Comparison of ENCODE assay signal across 9 cellular contexts in genomic region chr3:177111541-177111949, GRCh38.
DNase-seq lines count a peak whose midpoint lies in the region; ATAC-seq and TF ChIP-seq lines count a peak whose summit lies in the region.
"Had no signal": no experiment of that assay in that cellular context is flagged by ENCODE, and none has a peak within 500 bp of the region (broad histone marks: within the 10 kb centered on the region; RNA-seq: fewer than 3 reads in every experiment).

No MANE protein-coding gene starts in this region.

- H2BK15ac ChIP-seq in mesendoderm (replicated peaks; ENCODE audit: low read depth), result no peak overlapping the region

- POLR2A ChIA-PET in OCI-LY7 (lab: Charles Lee), result interaction anchor here (0.6 to 0.9 kb wide), 3 partner anchors 30 to 138 kb away, joined by 3 to 5 read pairs (median 3); no protein-coding TSS in a partner anchor
- POLR2A ChIA-PET in SK-N-SH (lab: Yijun Ruan, JAX), result no interaction called here

- peak; percentile 83 for DNase-seq in DMS153 (lab: John Stamatoyannopoulos, UW)
- DNase-seq in OCI-LY7 (ENCODE audit: low spot score), result no peak
- peak; percentile 18 for DNase-seq in mesendoderm
- DNase-seq in H7, result no peak
- DNase-seq in SK-N-SH, result no peak
- DNase-seq in NOMO-1 treated with dmso at 0.1 percent for 144 hours (lab: John Stamatoyannopoulos, UW; ENCODE audit: unreplicated experiment), result no peak
- DNase-seq: activated T-cell treated with anti-CD3 and anti-CD28 coated beads, Interleukin-2, amount 50 U/mL, for 4 hours had no signal

- no peak overlapping the region for H2AFZ ChIP-seq in OCI-LY7 (ENCODE audit: low read length)
- no peak overlapping the region for H2AFZ ChIP-seq in SK-N-SH (ENCODE audit: low read depth)

- BruUV-seq in OCI-LY7 (replicated peaks; lab: Mats Ljungman, UMichigan), result no TSS peak

- H3K4ac ChIP-seq in mesendoderm (ENCODE audit: low read depth, low read length), result no peak overlapping the region

- TF ChIP-seq CTCF in OCI-LY7 (conservative IDR thresholded peaks at IDR 0.05; ENCODE audit: low read length) (no peak), SK-N-SH (IDR thresholded peaks at IDR 0.05) (no peak)

- no peak overlapping the region for H3K27ac ChIP-seq in OCI-LY7 (ENCODE audit: low read depth, low read length, poor library complexity, severe bottlenecking)
- no peak overlapping the region for H3K27ac ChIP-seq in mesendoderm (ENCODE audit: low read depth, low read length)
- no peak overlapping the region for H3K27ac ChIP-seq in SK-N-SH (ENCODE audit: low read depth in 2 of 2, low read length in 1 of 2)

- H3K56ac ChIP-seq in mesendoderm (ENCODE audit: low read length), result no peak overlapping the region

- H3K4me2 ChIP-seq in OCI-LY7 (ENCODE audit: low read length), result peak overlapping the region; percentile 56; the same call in 1 of the 2 replicates
- H3K4me2 ChIP-seq in mesendoderm (ENCODE audit: low read length), result no peak overlapping the region
- no peak overlapping the region for H3K4me2 ChIP-seq in SK-N-SH

- no peak overlapping the region for H2AK5ac ChIP-seq in mesendoderm (ENCODE audit: low read length)

- no peak overlapping the region for H4K5ac ChIP-seq in mesendoderm (ENCODE audit: low read length)

- TF ChIP-seq EP300 in SK-N-SH (IDR thresholded peaks at IDR 0.05; ENCODE audit: borderline replicate concordance in 1 of 2, low read depth in 1 of 2, low read length in 1 of 2), result no peak

- H3K27me3 ChIP-seq in mesendoderm (ENCODE audit: insufficient read depth, low read length, poor library complexity) (no peaks in the 10 kb centered on the region), H7 (ENCODE audit: control insufficient read depth, insufficient read depth, low read length) (no peaks in the 10 kb centered on the region), SK-N-SH (ENCODE audit: insufficient read depth) (no peaks in the 10 kb centered on the region)

- H4K20me1 ChIP-seq in OCI-LY7 (ENCODE audit: insufficient read depth, low read length), result peaks cover 57% of the 10 kb centered on the region
- peaks cover 90% of the 10 kb centered on the region for H4K20me1 ChIP-seq in SK-N-SH (ENCODE audit: insufficient read depth)

- no peaks in the 10 kb centered on the region for H3K9me2 ChIP-seq in OCI-LY7 (ENCODE audit: insufficient read depth, low read length)
- no peaks in the 10 kb centered on the region for H3K9me2 ChIP-seq in SK-N-SH

- H3K79me1 ChIP-seq in mesendoderm (ENCODE audit: low read length), result peaks cover 14% of the 10 kb centered on the region

- H3K79me2 ChIP-seq in OCI-LY7 (ENCODE audit: insufficient read depth, low read depth, low read length) (peaks cover 100% of the 10 kb centered on the region), mesendoderm (ENCODE audit: control insufficient read depth, insufficient read depth, low read length) (peaks cover 82% of the 10 kb centered on the region), SK-N-SH (ENCODE audit: insufficient read depth) (peaks cover 97% of the 10 kb centered on the region)

- H3K4me1 ChIP-seq in OCI-LY7 (ENCODE audit: insufficient read depth, low read length, poor library complexity, severe bottlenecking), result peaks cover 73% of the 10 kb centered on the region
- H3K4me1 ChIP-seq in mesendoderm (ENCODE audit: control insufficient read depth, low read depth, low read length), result peaks cover 2% of the 10 kb centered on the region
- H3K4me1 ChIP-seq in SK-N-SH (ENCODE audit: control insufficient read depth in 1 of 2, insufficient read depth in 2 of 2, low read depth in 1 of 2, low read length in 1 of 2), result peaks cover 1 to 5% of the 10 kb centered on the region in 2 experiments; a peak in 3 of 4 replicates

- no peak overlapping the region for H3K9ac ChIP-seq in mesendoderm (ENCODE audit: low read length)
- no peak overlapping the region for H3K9ac ChIP-seq in SK-N-SH

- no peak for TF ChIP-seq RAD21 in SK-N-SH (IDR thresholded peaks at IDR 0.05; ENCODE audit: low read length)

- H2BK120ac ChIP-seq in mesendoderm (ENCODE audit: low read depth, low read length), result no peak overlapping the region

- no CpG with 5 or more reads among the region's 4 CpGs for WGBS in mesendoderm (ENCODE audit: extremely low coverage, insufficient coverage, low lambda C conversion rate)
- 96% methylated on average over 3 of the region's 4 CpGs for WGBS in SK-N-SH (ENCODE audit: low lambda C conversion rate)

- no peak overlapping the region for H3K4me3 ChIP-seq in OCI-LY7 (ENCODE audit: low read depth, low read length, poor library complexity, severe bottlenecking)
- no peak overlapping the region for H3K4me3 ChIP-seq in mesendoderm (ENCODE audit: low read length)
- H3K4me3 ChIP-seq in H7 (ENCODE audit: insufficient read depth, low read depth, low read length), result no peak overlapping the region
- no peak overlapping the region for H3K4me3 ChIP-seq in SK-N-SH (ENCODE audit: low read depth in 2 of 2, low read length in 1 of 2)

- no peak for TF ChIP-seq POLR2A in GM18505 (IDR thresholded peaks at IDR 0.05; ENCODE audit: borderline replicate concordance, extremely low read depth, insufficient read depth, insufficient read length)

- H2BK5ac ChIP-seq in mesendoderm (ENCODE audit: low read length), result no peak overlapping the region

- H3F3A ChIP-seq in SK-N-SH (replicated peaks; ENCODE audit: insufficient read depth), result no peaks in the 10 kb centered on the region

- ATAC-seq in GM19452 (IDR thresholded peaks at IDR 0.05; ENCODE audit: unreplicated experiment) (peak; percentile 59), GM18505 (IDR thresholded peaks at IDR 0.05; ENCODE audit: unreplicated experiment) (no peak)

- H3K36me3 ChIP-seq in OCI-LY7 (ENCODE audit: insufficient read depth, low read length), result peaks cover 4% of the 10 kb centered on the region
- no peaks in the 10 kb centered on the region for H3K36me3 ChIP-seq in mesendoderm (ENCODE audit: control insufficient read depth, insufficient read depth, low read length)
- no peaks in the 10 kb centered on the region for H3K36me3 ChIP-seq in H7 (replicated peaks; ENCODE audit: control insufficient read depth, insufficient read depth, low read length)
- peaks cover 0 to 4% of the 10 kb centered on the region in 2 experiments for H3K36me3 ChIP-seq in SK-N-SH (replicated peaks in 1 of 2; ENCODE audit: control insufficient read depth in 1 of 2, insufficient read depth in 2 of 2, low read length in 1 of 2)

- CTCF ChIA-PET in OCI-LY7 (lab: Charles Lee; ENCODE audit: unreplicated experiment) (no interaction called here), SK-N-SH (lab: Yijun Ruan, JAX) (no interaction called here)

- no peak overlapping the region for H3K18ac ChIP-seq in mesendoderm (ENCODE audit: low read length)

- H4K8ac ChIP-seq in mesendoderm (ENCODE audit: low read depth, low read length), result no peak overlapping the region

- no peak overlapping the region for H3K23ac ChIP-seq in mesendoderm (ENCODE audit: low read length)

- H3K9me3 ChIP-seq in OCI-LY7 (ENCODE audit: low read length), result no peaks in the 10 kb centered on the region
- H3K9me3 ChIP-seq in SK-N-SH, result no peaks in the 10 kb centered on the region

- intact Hi-C loops in OCI-LY7 (cut with micrococcal nuclease; ENCODE audit: unreplicated experiment), result no loop called here

TF ChIP-seq in SK-N-SH, 30 proteins besides CTCF, POLR2A, EP300 and RAD21:
- TF ChIP-seq TCF12 (IDR thresholded peaks at IDR 0.05) (no peak), SIN3A (IDR thresholded peaks at IDR 0.05; ENCODE audit: borderline replicate concordance, low read depth, low read length) (no peak), POLR2AphosphoS5 (IDR thresholded peaks at IDR 0.05; ENCODE audit: low read depth, low read length) (no peak), ELF1 (IDR thresholded peaks at IDR 0.05) (no peak), SMC3 (IDR thresholded peaks at IDR 0.05; ENCODE audit: low read depth, low read length) (no peak), PBX3 (IDR thresholded peaks at IDR 0.05) (no peak), FOXJ3 (CRISPR knock-in tag; IDR thresholded peaks at IDR 0.05) (no peak), CHD2 (IDR thresholded peaks at IDR 0.05; ENCODE audit: low read length, partially characterized antibody) (no peak), IRF3 (IDR thresholded peaks at IDR 0.05; ENCODE audit: low read depth, low read length) (no peak), MXI1 (IDR thresholded peaks at IDR 0.05; ENCODE audit: low read depth, low read length) (no peak), GABPA (IDR thresholded peaks at IDR 0.05; ENCODE audit: low read depth) (no peak), MEF2A (IDR thresholded peaks at IDR 0.05; ENCODE audit: borderline replicate concordance, low read depth) (no peak)

Comparison
In these comparisons a context has a peak if more than half of its experiments do, and no peak if none do; other contexts are left out.
1. DNase-seq: peak in DMS153 (single experiment) and mesendoderm (single experiment); none in OCI-LY7 (single experiment), H7 (single experiment), SK-N-SH (single experiment) and NOMO-1 treated with dmso at 0.1 percent for 144 hours (single experiment).